ENCODE assay signal across 18 cellular contexts in genomic region chr12:47770086-47770726, GRCh38. TPM values are rescaled to one million over a fixed set of nuclear protein-coding genes. Genes with fewer than 3 reads are reported as not detected.
DNase-seq lines count a peak whose midpoint lies in the region; ATAC-seq and TF ChIP-seq lines count a peak whose summit lies in the region.
"Had no signal": no experiment of that assay in that cellular context is flagged by ENCODE, and none has a peak within 500 bp of the region (broad histone marks: within the 10 kb centered on the region; RNA-seq: fewer than 3 reads in every experiment).

No MANE protein-coding gene starts in this region.

- peaks cover 10% of the 10 kb centered on the region for H3K27me3 ChIP-seq in gastroesophageal sphincter
- H3K27me3 ChIP-seq: heart right ventricle had no signal

- DNase-seq in NCI-H2107 treated with DMSO at 0.1 percent for 48 hours (lab: John Stamatoyannopoulos, UW; ENCODE audit: unreplicated experiment) (peak; percentile 33), NCI-H2107 (lab: John Stamatoyannopoulos, UW) (no peak), SKM-1 (lab: John Stamatoyannopoulos, UW; ENCODE audit: unreplicated experiment) (peak; percentile 40), substantia nigra (lab: John Stamatoyannopoulos, UW) (no peak), HUDEP-2 (lab: John Stamatoyannopoulos, UW; ENCODE audit: unreplicated experiment in 76 of 76) (no peak), GM20000 (ENCODE audit: low spot score) (no peak)
- DNase-seq: activated CD4-positive, alpha-beta T cell treated with anti-CD3 and anti-CD28 coated beads, Interleukin-2, amount 10 ng/mL, durations not matched to agents 24 days and 14 days; effector memory CD4-positive, alpha-beta T cell; heart right ventricle; NCI-H82; T-cell had no signal

- no peak for TF ChIP-seq EP300 in gastroesophageal sphincter (IDR thresholded peaks at IDR 0.05)

- 71 to 83% methylated on average over 3 of the region's 3 CpGs for WGBS in gastroesophageal sphincter (ENCODE audit: low coverage in 1 of 2), 2 donors

- TF ChIP-seq POLR2A in gastroesophageal sphincter (IDR thresholded peaks at IDR 0.05) = no peak

- ATAC-seq in gastroesophageal sphincter = peak; percentile 62
- no peak for ATAC-seq in GM19397 (IDR thresholded peaks at IDR 0.05; ENCODE audit: unreplicated experiment)
- ATAC-seq: heart right ventricle, T-cell had no signal

- no peak overlapping the region for H3K4me3 ChIP-seq in gastroesophageal sphincter
- H3K4me3 ChIP-seq: heart right ventricle, lung, neural progenitor cell, smooth muscle cell had no signal

- TF ChIP-seq CTCF in gastroesophageal sphincter (IDR thresholded peaks at IDR 0.05) (no peak), GM20000 (IDR thresholded peaks at IDR 0.05; ENCODE audit: extremely low read depth, missing control alignments) (no peak)

- peaks cover 0 to 39% (median 11%) of the 10 kb centered on the region in 3 donors for H3K4me1 ChIP-seq in gastroesophageal sphincter

- H3K36me3 ChIP-seq in gastroesophageal sphincter = no peaks in the 10 kb centered on the region
- H3K36me3 ChIP-seq: heart right ventricle, neural progenitor cell had no signal

- no peaks in the 10 kb centered on the region for H3K9me3 ChIP-seq in gastroesophageal sphincter
- H3K9me3 ChIP-seq: Caco-2, heart right ventricle had no signal

- peak overlapping the region; percentile 26 to 52 (median 40) for H3K27ac ChIP-seq in gastroesophageal sphincter
- H3K27ac ChIP-seq in substantia nigra (ENCODE audit: low read depth, low read length, poor library complexity, severe bottlenecking) = peak overlapping the region; percentile 26
- H3K27ac ChIP-seq: 22Rv1, heart right ventricle, neural progenitor cell had no signal

RNA-seq across cellular contexts. Expression of gene SLC48A1, which starts 2.8 kb away (rescaled TPM):
- 10 to 100 TPM; 40.7 to 66.8 (median 53.3) TPM for total RNA-seq in gastroesophageal sphincter

RNA-seq across cellular contexts. Expression of gene RAPGEF3, which starts 11.5 kb away (rescaled TPM):
- total RNA-seq in gastroesophageal sphincter = 10 to 100 TPM; 19.3 to 56.8 (median 25.5) TPM

RNA-seq across cellular contexts. Expression of gene ENDOU, which starts 44.9 kb away (rescaled TPM):
- 1 to 10 TPM in 2 of 4 donors, under 1 TPM in 2; 0.42 to 1.9 (median 0.75) TPM for total RNA-seq in gastroesophageal sphincter
- total RNA-seq: T-cell had no signal

RNA-seq across cellular contexts. Expression of gene HDAC7, which starts 49.5 kb away (rescaled TPM):
- total RNA-seq in gastroesophageal sphincter = 10 to 100 TPM; 55.9 to 96.5 (median 59.4) TPM

Comparison
In these comparisons a context has a peak if more than half of its experiments do, and no peak if none do; other contexts are left out.
1. DNase-seq: peak in NCI-H2107 treated with DMSO at 0.1 percent for 48 hours (single experiment) and SKM-1 (single experiment); none in NCI-H2107 (single experiment), substantia nigra (0 of 49), HUDEP-2 (0 of 76) and GM20000 (single experiment).